33 cellular contexts compared by ENCODE assay signal in genomic region chr6:30142665-30143064, GRCh38.
"Had no signal": no experiment of that assay in that cellular context is flagged by ENCODE, and none has a peak within 500 bp of the region (broad histone marks: within the 10 kb centered on the region; RNA-seq: fewer than 3 reads in every experiment).

No MANE protein-coding gene starts in this region.

- H3K27ac ChIP-seq: adrenal gland, ascending aorta, body of pancreas, brain microvascular endothelial cell, breast epithelium, cardiac muscle cell had no signal

- ATAC-seq: activated naive CD4-positive, alpha-beta T cell treated with anti-CD3 and anti-CD28 coated beads, Interleukin-2, amount 50 U/mL, for 72 hours; activated naive CD8-positive, alpha-beta T cell treated with anti-CD3 and anti-CD28 coated beads, Interleukin-2, amount 50 U/mL, for 24 hours; activated T-cell treated with anti-CD3 and anti-CD28 coated beads, Interleukin-2, amount 50 U/mL, for 4 hours; activated T-cell treated with anti-CD3 and anti-CD28 coated beads, Interleukin-2, amount 50 U/mL, for 72 hours; activated T-helper 17 cell treated with anti-CD3 and anti-CD28 coated beads, Interleukin-2, amount 50 U/mL, for 72 hours; body of pancreas had no signal

- FAIRE-seq: astrocyte, bronchial epithelial cell had no signal

- H3K4me3 ChIP-seq: adrenal gland, ascending aorta, body of pancreas, breast epithelium, cardiac muscle cell had no signal

- H3K36me3 ChIP-seq: adrenal gland, ascending aorta, brain microvascular endothelial cell, breast epithelium, cardiac muscle cell had no signal

- H3K9me3 ChIP-seq: adrenal gland, ascending aorta, body of pancreas, breast epithelium had no signal

- DNase-seq: activated effector memory CD4-positive, alpha-beta T cell treated with anti-CD3 and anti-CD28 coated beads, Interleukin-2, amount 50 U/mL, for 16 hours; activated effector memory CD4-positive, alpha-beta T cell treated with Interleukin-2 at 50 U/mL for 16 hours; activated gamma-delta T cell; activated gamma-delta T cell treated with Interleukin-2 at 50 U/mL for 16 hours; activated naive CD4-positive, alpha-beta T cell; activated naive CD4-positive, alpha-beta T cell treated with anti-CD3 and anti-CD28 coated beads for 36 hours; activated naive CD4-positive, alpha-beta T cell treated with anti-CD3 and anti-CD28 coated beads, Interleukin-2, amount 10 ng/mL, durations not matched to agents 7 days and 5 days; activated naive CD4-positive, alpha-beta T cell treated with anti-CD3 and anti-CD28 coated beads, Interleukin-2, amount 50 U/mL, for 16 hours; activated naive CD4-positive, alpha-beta T cell treated with Interleukin-2 at 50 U/mL for 16 hours; activated naive CD8-positive, alpha-beta T cell treated with anti-CD3 and anti-CD28 coated beads for 36 hours; activated naive CD8-positive, alpha-beta T cell treated with anti-CD3 and anti-CD28 coated beads, Interleukin-2, amount 10 ng/mL, durations not matched to agents 7 days and 5 days; activated naive CD8-positive, alpha-beta T cell treated with anti-CD3 and anti-CD28 coated beads, Interleukin-2, amount 50 U/mL, for 24 hours; activated T-cell treated with anti-CD3 and anti-CD28 coated beads, Interleukin-2, amount 50 U/mL, for 24 hours; activated T-cell treated with anti-CD3 and anti-CD28 coated beads, Interleukin-2, amount 50 U/mL, for 4 hours; activated T-cell treated with anti-CD3 and anti-CD28 coated beads, Interleukin-2, amount 50 U/mL, for 48 hours; activated T-cell treated with anti-CD3 and anti-CD28 coated beads, Interleukin-2, amount 50 U/mL, for 72 hours; adrenal gland; amniotic stem cell; amygdala; anterior cingulate cortex; aorta; body of pancreas; brain microvascular endothelial cell; caudate nucleus; central memory CD4-positive, alpha-beta T cell; cerebellar nuclear complex had no signal

- H3K4me1 ChIP-seq: adrenal gland, ascending aorta, body of pancreas, breast epithelium had no signal
